8 cellular contexts compared by ENCODE assay signal in genomic region chr1:5993553-5994510, GRCh38. TPM values are rescaled to one million over a fixed set of nuclear protein-coding genes. Genes with fewer than 3 reads are reported as not detected.
DNase-seq lines count a peak whose midpoint lies in the region; ATAC-seq, FAIRE-seq and TF ChIP-seq lines count a peak whose summit lies in the region.

No MANE protein-coding gene starts in this region.

- H3K27me3 ChIP-seq in iPS DF 6.9 (ENCODE audit: control insufficient read depth, insufficient read depth, low read length) (peaks cover 2% of the 10 kb centered on the region), adrenal gland (no peaks in the 10 kb centered on the region)

- POLR2A ChIA-PET in A549 (lab: Yijun Ruan, JAX) = no interaction called here
- POLR2A ChIA-PET in HEK293 (lab: Yijun Ruan, JAX) = interaction anchor here (0.7 kb wide), 1 partner anchor 39 kb away, joined by 4 read pairs; no protein-coding TSS in a partner anchor

- no peak for TF ChIP-seq RAD21 in A549 (conservative IDR thresholded peaks at IDR 0.05 in 1 of 2, IDR thresholded peaks at IDR 0.05 in 1 of 2)

- CTCF ChIA-PET in A549 (lab: Yijun Ruan, JAX) = interaction anchor here (1.0 kb wide), 1 partner anchor 42 kb away, joined by 3 read pairs; no protein-coding TSS in a partner anchor
- CTCF ChIA-PET in HEK293 (lab: Yijun Ruan, JAX) = interaction anchor here (0.7 kb wide), 1 partner anchor 164 kb away, joined by 3 read pairs; no protein-coding TSS in a partner anchor

- peak overlapping the region; percentile 70 for H3K27ac Mint-ChIP-seq in stimulated activated memory B cell treated with anti-CD40 and anti-IgM and Interleukin-4, amounts not matched to agents 10 μg/mL and 1 μg/mL and 100 μg/mL, for 72 hours

- H3K36me3 ChIP-seq in HEK293 (ENCODE audit: control insufficient read depth in 2 of 2, insufficient read depth in 1 of 2, low read length in 2 of 2) (peaks cover 0 to 8% of the 10 kb centered on the region in 2 experiments; a peak in 1 of 3 replicates), iPS DF 6.9 (ENCODE audit: control insufficient read depth, insufficient read depth, low read length) (peaks cover 2% of the 10 kb centered on the region; the same call in 1 of the 2 replicates), adrenal gland (replicated peaks in 1 of 2) (no peaks in the 10 kb centered on the region)

- H3K4me1 ChIP-seq in A549 = peaks cover 6% of the 10 kb centered on the region; the same call in 1 of the 3 replicates
- no peaks in the 10 kb centered on the region for H3K4me1 ChIP-seq in HEK293 (ENCODE audit: control insufficient read depth, insufficient read depth, low read length)
- H3K4me1 ChIP-seq in iPS DF 6.9 (ENCODE audit: control insufficient read depth, insufficient read depth, low read length) = no peaks in the 10 kb centered on the region
- H3K4me1 ChIP-seq in adrenal gland (replicated peaks in 1 of 2) = peaks cover 6 to 17% of the 10 kb centered on the region in 2 donors

- peak overlapping the region; percentile 97 for H3K4me2 ChIP-seq in A549

- 46% methylated on average over 13 of the region's 29 CpGs for whole genome bisulfite sequencing in A549 (ENCODE audit: missing lambda C conversion rate)
- no CpG with 5 or more reads among the region's 29 CpGs for WGBS in iPS DF 6.9 (ENCODE audit: insufficient coverage, insufficient read length)
- WGBS in adrenal gland, 4 donors = 34 to 56% (median 48%) methylated on average over 21 to 29 of the region's 29 CpGs

- no peaks in the 10 kb centered on the region for H3K9me3 ChIP-seq in A549
- H3K9me3 ChIP-seq in HEK293 (ENCODE audit: control insufficient read depth, insufficient read depth, low read depth, low read length) = no peaks in the 10 kb centered on the region
- no peaks in the 10 kb centered on the region for H3K9me3 ChIP-seq in iPS DF 6.9 (ENCODE audit: control insufficient read depth, insufficient read depth, low read length)
- H3K9me3 ChIP-seq in adrenal gland (replicated peaks in 1 of 3) = no peaks in the 10 kb centered on the region

- peaks cover 34% of the 10 kb centered on the region for H3K4me1 Mint-ChIP-seq in activated T-cell treated with anti-CD3 and anti-CD28 coated beads, Interleukin-2, amount 50 U/mL, for 4 hours (ENCODE audit: low read depth)
- peaks cover 51% of the 10 kb centered on the region for H3K4me1 Mint-ChIP-seq in stimulated activated memory B cell treated with anti-CD40 and anti-IgM and Interleukin-4, amounts not matched to agents 10 μg/mL and 1 μg/mL and 100 μg/mL, for 72 hours

- intact Hi-C loops in adrenal gland (cut with DNase I) = no loop called here

- H3K9me3 Mint-ChIP-seq in activated T-cell treated with anti-CD3 and anti-CD28 coated beads, Interleukin-2, amount 50 U/mL, for 4 hours = no peaks in the 10 kb centered on the region
- H3K9me3 Mint-ChIP-seq in stimulated activated memory B cell treated with anti-CD40 and anti-IgM and Interleukin-4, amounts not matched to agents 10 μg/mL and 1 μg/mL and 100 μg/mL, for 72 hours = no peaks in the 10 kb centered on the region

- no peak for TF ChIP-seq POLR2A in A549 (IDR thresholded peaks at IDR 0.05; ENCODE audit: low read length)
- no peak for TF ChIP-seq POLR2A in adrenal gland (IDR thresholded peaks at IDR 0.05)

- no peaks in the 10 kb centered on the region for H3K36me3 Mint-ChIP-seq in activated T-cell treated with anti-CD3 and anti-CD28 coated beads, Interleukin-2, amount 50 U/mL, for 4 hours (ENCODE audit: insufficient read depth)
- no peaks in the 10 kb centered on the region for H3K36me3 Mint-ChIP-seq in stimulated activated memory B cell treated with anti-CD40 and anti-IgM and Interleukin-4, amounts not matched to agents 10 μg/mL and 1 μg/mL and 100 μg/mL, for 72 hours

- peak overlapping the region; percentile 95 for H3K4me3 Mint-ChIP-seq in activated T-cell treated with anti-CD3 and anti-CD28 coated beads, Interleukin-2, amount 50 U/mL, for 4 hours
- peak overlapping the region; percentile 93 for H3K4me3 Mint-ChIP-seq in stimulated activated memory B cell treated with anti-CD40 and anti-IgM and Interleukin-4, amounts not matched to agents 10 μg/mL and 1 μg/mL and 100 μg/mL, for 72 hours

- FAIRE-seq in A549 (lab: Jason Lieb, UNC) = no peak

- H3K4me3 ChIP-seq in A549 = peak overlapping the region; percentile 61
- H3K4me3 ChIP-seq in HEK293 (ENCODE audit: low read depth, low read length) = peak overlapping the region; percentile 60
- H3K4me3 ChIP-seq in iPS DF 6.9 (ENCODE audit: low read length) = peak overlapping the region; percentile 99; the same call in 1 of the 2 replicates
- peak overlapping the region in 1 of 4 donors; percentile 89 for H3K4me3 ChIP-seq in adrenal gland

- H3K27ac ChIP-seq in A549 (peak overlapping the region; percentile 56 to 94), HEK293 (ENCODE audit: extremely low read depth, low read depth, low read length) (no peak overlapping the region), iPS DF 6.9 (ENCODE audit: low read length) (no peak overlapping the region), adrenal gland (no peak overlapping the region)

- TF ChIP-seq CTCF in A549 (IDR thresholded peaks at IDR 0.05) = no peak
- TF ChIP-seq CTCF in HEK293 (tag by site-specific recombination; IDR thresholded peaks at IDR 0.05) = no peak
- no peak for TF ChIP-seq CTCF in adrenal gland (IDR thresholded peaks at IDR 0.05)

- no peak for TF ChIP-seq EP300 in A549 (IDR thresholded peaks at IDR 0.05)

- DNase-seq in A549 (ENCODE audit: low read depth in 1 of 2, low spot score in 1 of 2) = no peak
- no peak for DNase-seq in activated T-cell treated with anti-CD3 and anti-CD28 coated beads, Interleukin-2, amount 50 U/mL, for 4 hours
- DNase-seq in iPS DF 6.9 (ENCODE audit: low read depth, low spot score) = no peak
- no peak for DNase-seq in A172 (ENCODE audit: low spot score)
- no peak for DNase-seq in adrenal gland

- ATAC-seq in A549 (no peak), GM18511 (IDR thresholded peaks at IDR 0.05; ENCODE audit: unreplicated experiment) (no peak)
- ATAC-seq in activated T-cell treated with anti-CD3 and anti-CD28 coated beads, Interleukin-2, amount 50 U/mL, for 4 hours = no peak
- no peak for ATAC-seq in stimulated activated memory B cell treated with anti-CD40 and anti-IgM and Interleukin-4, amounts not matched to agents 10 μg/mL and 1 μg/mL and 100 μg/mL, for 72 hours

- H3K27me3 Mint-ChIP-seq in activated T-cell treated with anti-CD3 and anti-CD28 coated beads, Interleukin-2, amount 50 U/mL, for 4 hours (ENCODE audit: low read depth) = no peaks in the 10 kb centered on the region
- no peaks in the 10 kb centered on the region for H3K27me3 Mint-ChIP-seq in stimulated activated memory B cell treated with anti-CD40 and anti-IgM and Interleukin-4, amounts not matched to agents 10 μg/mL and 1 μg/mL and 100 μg/mL, for 72 hours

TF ChIP-seq in A549, 52 proteins besides CTCF, POLR2A, EP300 and RAD21:
- TF ChIP-seq, protein P1, sequence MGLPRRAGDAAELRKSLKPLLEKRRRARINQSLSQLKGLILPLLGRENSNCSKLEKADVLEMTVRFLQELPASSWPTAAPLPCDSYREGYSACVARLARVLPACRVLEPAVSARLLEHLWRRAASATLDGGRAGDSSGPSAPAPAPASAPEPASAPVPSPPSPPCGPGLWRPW (IDR thresholded peaks at IDR 0.05) = no peak
- TF ChIP-seq MAFK (IDR thresholded peaks at IDR 0.05; ENCODE audit: partially characterized antibody) = peak; percentile 9

TF ChIP-seq in HEK293, 187 proteins besides CTCF, POLR2A, EP300 and RAD21:
- TF ChIP-seq ZNF610 (tag by site-specific recombination; IDR thresholded peaks at IDR 0.05; ENCODE audit: borderline replicate concordance) (no peak), IKZF3 (tag by site-specific recombination; IDR thresholded peaks at IDR 0.05) (no peak), ZNF645 (tag by site-specific recombination; IDR thresholded peaks at IDR 0.05) (no peak), HOXC10 (CRISPR knock-in tag; IDR thresholded peaks at IDR 0.05) (no peak), ZNF394 (tag by site-specific recombination; IDR thresholded peaks at IDR 0.05; ENCODE audit: borderline replicate concordance) (0 out of 2 replicates have a peak, but pooled peaks have one; percentile 27)

RNA-seq across cellular contexts. Expression of gene NPHP4, which starts 1.6 kb away (rescaled TPM):
- polyA plus RNA-seq in A549 (2011; rRNA removed) (2.9 and 3.7 TPM in 2 replicates), A549 (2017; fragmentation: RNase III; extraction: RNeasy Plus Mini Kit Qiagen cat#74134 plus additional on column Dnase treatment) (4.8 to 5.5 TPM (median 5.1 TPM) in 3 replicates), adrenal gland (1 to 10 TPM; 2.7 to 8.3 (median 6.8) TPM)
- polyA plus RNA-seq in A549 (2012; cell fraction: cytosol; rRNA removed) = 6.1 and 7.6 TPM in 2 replicates
- 31.0 and 35.1 TPM in 2 replicates for polyA plus RNA-seq in A549 (2012; cell fraction: nucleus; rRNA removed)
- 8.3 and 9.1 TPM in 2 replicates for polyA minus RNA-seq in A549 (2011; rRNA and poly(A)+ RNA removed)
- 1 to 10 TPM; 7.0 to 9.3 (median 7.1) TPM for total RNA-seq in activated T-cell treated with anti-CD3 and anti-CD28 coated beads, Interleukin-2, amount 50 U/mL, for 4 hours
- total RNA-seq in A172 (2014; rRNA removed; shearing (Covaris generic)) = 1.9 and 3.5 TPM in 2 replicates
- total RNA-seq in adrenal gland = 10 to 100 TPM in 2 of 8 donors, 1 to 10 TPM in 6; 6.7 to 13.2 (median 7.8) TPM

RNA-seq across cellular contexts. Expression of gene KCNAB2, which starts 51.9 kb away (rescaled TPM):
- polyA plus RNA-seq in A549 (2011; rRNA removed) (6.4 and 7.3 TPM in 2 replicates), A549 (2017; fragmentation: RNase III; extraction: RNeasy Plus Mini Kit Qiagen cat#74134 plus additional on column Dnase treatment) (9.9 to 11.1 TPM (median 9.9 TPM) in 3 replicates), adrenal gland (10 to 100 TPM in 1 of 3 donors, 1 to 10 TPM in 2; 5.6 to 48.0 (median 8.6) TPM)
- 6.7 and 7.7 TPM in 2 replicates for polyA plus RNA-seq in A549 (2012; cell fraction: cytosol; rRNA removed)
- polyA plus RNA-seq in A549 (2012; cell fraction: nucleus; rRNA removed) = 13.2 and 15.0 TPM in 2 replicates
- polyA minus RNA-seq in A549 (2011; rRNA and poly(A)+ RNA removed) = 6.0 and 6.1 TPM in 2 replicates
- 100 to 1,000 TPM; 199 to 230 (median 202) TPM for total RNA-seq in activated T-cell treated with anti-CD3 and anti-CD28 coated beads, Interleukin-2, amount 50 U/mL, for 4 hours
- 4.7 and 14.4 TPM in 2 replicates for total RNA-seq in A172 (2014; rRNA removed; shearing (Covaris generic))
- 10 to 100 TPM; 13.6 to 25.7 (median 17.9) TPM for total RNA-seq in adrenal gland

Comparison
In these comparisons a context has a peak if more than half of its experiments do, and no peak if none do; other contexts are left out.
1. H3K27ac ChIP-seq: peak in A549 (2 of 2); none in HEK293 (single experiment), iPS DF 6.9 (single experiment) and adrenal gland (0 of 5).
2. RNA of gene KCNAB2, which starts 51.9 kb away (total RNA-seq): 199 to 230 TPM in activated T-cell treated with anti-CD3 and anti-CD28 coated beads, Interleukin-2, amount 50 U/mL, for 4 hours; 13.6 to 25.7 TPM in adrenal gland and 4.7 to 14.4 TPM in A172; every median in the first group is over 4 times any median in the second.